Comparison of ENCODE assay signal across 8 cellular contexts in genomic region chr5:36507332-36507952, GRCh38.
A peak's percentile ranks its signal among the peaks of the same experiment; 100 is the strongest.
DNase-seq lines count a peak whose midpoint lies in the region; ATAC-seq, FAIRE-seq and TF ChIP-seq lines count a peak whose summit lies in the region.

No MANE protein-coding gene starts in this region.

- no peaks in the 10 kb centered on the region for H3K4me1 Mint-ChIP-seq in activated T-cell treated with anti-CD3 and anti-CD28 coated beads, Interleukin-2, amount 50 U/mL, for 72 hours (ENCODE audit: low read depth)

- H3K4me1 ChIP-seq in A549 (no peaks in the 10 kb centered on the region), thyroid gland (no peaks in the 10 kb centered on the region)

- H3K27me3 Mint-ChIP-seq in activated T-cell treated with anti-CD3 and anti-CD28 coated beads, Interleukin-2, amount 50 U/mL, for 72 hours (ENCODE audit: low read depth), result no peaks in the 10 kb centered on the region

- H3K4me3 Mint-ChIP-seq in activated T-cell treated with anti-CD3 and anti-CD28 coated beads, Interleukin-2, amount 50 U/mL, for 72 hours, result no peak overlapping the region

- ATAC-seq in A549, result peak; percentile 59 to 80; a peak in 3 of 6 replicates
- ATAC-seq in GM18511 (IDR thresholded peaks at IDR 0.05; ENCODE audit: unreplicated experiment), result peak; percentile 79
- peak; percentile 53 to 57 for ATAC-seq in activated T-cell treated with anti-CD3 and anti-CD28 coated beads, Interleukin-2, amount 50 U/mL, for 72 hours (replicated peaks in 1 of 2)

- CTCF ChIA-PET in A549 (lab: Yijun Ruan, JAX), result interaction anchor here (0.7 to 4.1 kb wide), 19 partner anchors 12 to 243 kb away, joined by 3 to 33 read pairs (median 3); no protein-coding TSS in a partner anchor

- 19% methylated on average over 6 of the region's 6 CpGs for WGBS in A549 (ENCODE audit: missing lambda C conversion rate)
- WGBS in thyroid gland, 2 donors, result 48% methylated on average over 6 of the region's 6 CpGs

- intact Hi-C loops in thyroid gland (cut with DNase I), result loop anchor here (5.0 kb wide), 1 partner anchor 90 kb away; no protein-coding TSS in a partner anchor

- TF ChIP-seq CTCF in A549 (IDR thresholded peaks at IDR 0.05) (peak; percentile 84), fibroblast of villous mesenchyme (IDR thresholded peaks at IDR 0.05; ENCODE audit: insufficient read depth, low read depth, low read length) (peak; percentile 86), thyroid gland (IDR thresholded peaks at IDR 0.05) (peak; percentile 47 to 87 (median 66))

- H3K27ac Mint-ChIP-seq in activated T-cell treated with anti-CD3 and anti-CD28 coated beads, Interleukin-2, amount 50 U/mL, for 72 hours, result no peak overlapping the region

- peak; percentile 64 for TF ChIP-seq RAD21 in A549 (conservative IDR thresholded peaks at IDR 0.05 in 1 of 2, IDR thresholded peaks at IDR 0.05 in 1 of 2)

- POLR2A ChIA-PET in A549 (lab: Yijun Ruan, JAX), result no interaction called here

- H3K27me3 ChIP-seq in thyroid gland, result no peaks in the 10 kb centered on the region

- no peak for FAIRE-seq in A549 (lab: Jason Lieb, UNC)

- DNase-seq in A549 (ENCODE audit: low read depth in 1 of 2, low spot score in 1 of 2) (peak; percentile 62 to 69), Kasumi-1 (lab: John Stamatoyannopoulos, UW) (peak; percentile 53 to 86), RKO (ENCODE audit: low spot score) (peak; percentile 62), fibroblast of villous mesenchyme (ENCODE audit: low read depth) (peak; percentile 76), nucleus accumbens (lab: John Stamatoyannopoulos, UW) (peak in 43 of 56 donors; percentile 8 to 88 (median 45)), thyroid gland (peak; percentile 75 to 86)
- peak; percentile 74 to 77 for DNase-seq in activated T-cell treated with anti-CD3 and anti-CD28 coated beads, Interleukin-2, amount 50 U/mL, for 72 hours

- H3K36me3 Mint-ChIP-seq in activated T-cell treated with anti-CD3 and anti-CD28 coated beads, Interleukin-2, amount 50 U/mL, for 72 hours (ENCODE audit: insufficient read depth in 2 of 2), result no peaks in the 10 kb centered on the region

- TF ChIP-seq EP300 in A549 (IDR thresholded peaks at IDR 0.05), result no peak

- H3K4me2 ChIP-seq in A549, result no peak overlapping the region

- H3K4me3 ChIP-seq in A549 (no peak overlapping the region), fibroblast of villous mesenchyme (ENCODE audit: low read depth, low read length) (no peak overlapping the region), thyroid gland (replicated peaks in 1 of 3) (no peak overlapping the region)

- peaks cover 0 to 2% of the 10 kb centered on the region in 2 donors for H3K9me3 Mint-ChIP-seq in activated T-cell treated with anti-CD3 and anti-CD28 coated beads, Interleukin-2, amount 50 U/mL, for 72 hours

- no peak overlapping the region for H3K27ac ChIP-seq in A549
- no peak overlapping the region for H3K27ac ChIP-seq in thyroid gland

- H3K36me3 ChIP-seq in thyroid gland, result no peaks in the 10 kb centered on the region

- no peak for TF ChIP-seq POLR2A in A549 (IDR thresholded peaks at IDR 0.05; ENCODE audit: low read length)
- no peak for TF ChIP-seq POLR2A in thyroid gland (IDR thresholded peaks at IDR 0.05)

- H3K9me3 ChIP-seq in A549 (no peaks in the 10 kb centered on the region), thyroid gland (no peaks in the 10 kb centered on the region)

TF ChIP-seq in A549, 52 proteins besides CTCF, POLR2A, EP300 and RAD21:
- no peak for TF ChIP-seq POLR2AphosphoS2 (conservative IDR thresholded peaks at IDR 0.05; ENCODE audit: low read length)
- peak; percentile 85 for TF ChIP-seq SMC3 (IDR thresholded peaks at IDR 0.05)
